Comparison of ENCODE assay signal across 13 cellular contexts in genomic region chr11:84947970-84948600, GRCh38.
DNase-seq lines count a peak whose midpoint lies in the region; ATAC-seq lines count a peak whose summit lies in the region.
"Had no signal": no experiment of that assay in that cellular context is flagged by ENCODE, and none has a peak within 500 bp of the region (broad histone marks: within the 10 kb centered on the region; RNA-seq: fewer than 3 reads in every experiment).

No MANE protein-coding gene starts in this region.

- no peaks in the 10 kb centered on the region for H3K36me3 ChIP-seq in HUES6 (ENCODE audit: control insufficient read depth, insufficient read depth, low read length)
- H3K36me3 ChIP-seq: thoracic aorta, WERI-Rb-1 had no signal

- peaks cover 15% of the 10 kb centered on the region for H3K4me1 ChIP-seq in HUES6 (ENCODE audit: control insufficient read depth, insufficient read depth, low read length)

- DNase-seq in AG08396 (ENCODE audit: low spot score) (peak; percentile 5), dedifferentiated amniotic fluid mesenchymal stem cell (ENCODE audit: extremely low spot score) (peak; percentile 66), left lobe of liver (ENCODE audit: low spot score) (no peak)
- no peak for DNase-seq in central memory CD4-positive, alpha-beta T cell
- DNase-seq: activated naive CD4-positive, alpha-beta T cell treated with anti-CD3 and anti-CD28 coated beads for 36 hours; NCI-H2171; SK-N-SH; WERI-Rb-1 had no signal

- peak overlapping the region; percentile 9 for H3K9ac ChIP-seq in HUES6 (ENCODE audit: low read length)
- H3K9ac ChIP-seq: SK-N-SH had no signal

- H3K9me3 ChIP-seq in HUES6 (ENCODE audit: control insufficient read depth, insufficient read depth, low read depth, low read length) = no peaks in the 10 kb centered on the region
- H3K9me3 ChIP-seq: SK-N-SH had no signal

- H3K27ac ChIP-seq in HUES6 (ENCODE audit: low read depth, low read length) = no peak overlapping the region
- H3K27ac ChIP-seq: thoracic aorta, WERI-Rb-1 had no signal

- ATAC-seq in left lobe of liver (peak; percentile 42), GM18907 (IDR thresholded peaks at IDR 0.05; ENCODE audit: unreplicated experiment) (no peak), HG03442 (IDR thresholded peaks at IDR 0.05; ENCODE audit: unreplicated experiment) (no peak), GM21576 (IDR thresholded peaks at IDR 0.05; ENCODE audit: unreplicated experiment) (no peak)

- H3K4me3 ChIP-seq in HUES6 (ENCODE audit: low read depth, low read length) = no peak overlapping the region
- H3K4me3 ChIP-seq: thoracic aorta had no signal

- no peaks in the 10 kb centered on the region for H3K27me3 ChIP-seq in HUES6 (ENCODE audit: control insufficient read depth, insufficient read depth, low read length)

Comparison
In these comparisons a context has a peak if more than half of its experiments do, and no peak if none do; other contexts are left out.
1. DNase-seq: peak in AG08396 (single experiment) and dedifferentiated amniotic fluid mesenchymal stem cell (single experiment); none in left lobe of liver (single experiment) and central memory CD4-positive, alpha-beta T cell (single experiment).